In the genomic region with DNA sequence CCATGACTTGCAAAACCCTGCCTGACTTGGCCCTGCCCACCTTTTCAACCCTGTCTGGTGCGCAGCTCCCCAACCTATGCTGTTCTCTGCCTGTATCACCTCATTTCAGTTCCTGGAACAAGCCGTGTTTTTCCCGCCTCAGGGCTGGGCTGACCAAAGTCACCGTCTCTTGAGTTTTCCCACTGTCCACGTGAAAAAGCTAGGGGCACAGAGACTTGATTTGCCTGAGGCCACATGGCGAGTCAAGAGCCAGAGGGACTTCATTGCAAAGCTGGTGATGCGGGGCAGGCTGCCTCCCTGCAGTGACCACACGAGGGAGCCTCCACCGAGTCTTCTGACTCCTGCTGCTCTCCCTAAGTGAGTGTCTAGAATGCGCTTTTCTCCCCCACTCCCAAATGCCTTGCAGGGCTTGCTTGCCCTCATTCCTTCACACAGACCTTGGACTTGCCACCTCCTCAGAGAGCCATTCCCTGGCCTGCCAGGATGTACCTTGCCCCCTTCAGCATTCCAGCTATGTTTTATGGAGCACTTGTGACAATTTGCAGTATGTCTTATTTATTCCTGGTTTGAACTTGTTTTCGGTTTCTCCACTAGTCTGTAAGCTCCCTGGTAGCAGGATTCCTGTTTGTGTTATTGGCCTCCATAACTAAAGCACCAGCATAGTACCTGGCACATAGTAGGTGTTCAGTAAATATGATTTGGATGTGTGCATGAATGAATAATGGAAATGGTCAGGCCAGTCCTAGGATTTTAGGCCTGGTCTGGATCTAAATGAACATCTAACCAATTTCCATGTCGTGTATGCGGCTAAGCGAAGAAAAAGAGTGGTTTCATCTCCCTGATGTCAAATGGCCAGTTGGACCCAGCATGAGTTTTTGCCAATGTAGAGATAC, we compare ENCODE assay signal across 8 cellular contexts.
DNase-seq lines count a peak whose midpoint lies in the region; ATAC-seq and TF ChIP-seq lines count a peak whose summit lies in the region.

No MANE protein-coding gene starts in this region.

- no peaks in the 10 kb centered on the region for H3K36me3 ChIP-seq in neuronal stem cell (replicated peaks in 1 of 2; ENCODE audit: control insufficient read depth in 2 of 2, insufficient read depth in 2 of 2, low read length in 2 of 2)

- no peaks in the 10 kb centered on the region for H3K9me3 Mint-ChIP-seq in WTC11

- H3K36me3 Mint-ChIP-seq in WTC11 = no peaks in the 10 kb centered on the region

- no peak for DNase-seq in AG04449 (ENCODE audit: low read depth, low spot score)
- peak; percentile 77 for DNase-seq in GM04504 (ENCODE audit: low read depth)
- DNase-seq in NCI-H1694 (lab: John Stamatoyannopoulos, UW) = peak; percentile 58
- peak; percentile 78 for DNase-seq in WTC11 (ENCODE audit: low spot score)
- peak; percentile 69 for DNase-seq in fibroblast of the conjunctiva (ENCODE audit: low read depth)
- DNase-seq in neuronal stem cell (ENCODE audit: low spot score) = peak; percentile 48
- no peak for DNase-seq in NCI-H2081 (lab: John Stamatoyannopoulos, UW)

- no peaks in the 10 kb centered on the region for H3K27me3 ChIP-seq in neuronal stem cell (ENCODE audit: control insufficient read depth in 3 of 3, insufficient read depth in 3 of 3, low read depth in 1 of 3, low read length in 3 of 3)

- POLR2A ChIA-PET in AG04449 (lab: Yijun Ruan, JAX) = interaction anchor here (1.0 kb wide), 1 partner anchor 57 kb away, joined by 3 read pairs; no protein-coding TSS in a partner anchor
- POLR2A ChIA-PET in WTC11 (lab: Charles Lee) = interaction anchor here (0.5 to 0.6 kb wide), 3 partner anchors 89 to 660 kb away, joined by 3 to 11 read pairs (median 3); no protein-coding TSS in a partner anchor

- WGBS in neuronal stem cell (ENCODE audit: extremely low coverage in 2 of 2, insufficient read length in 2 of 2, insufficient replicate concordance in 1 of 2), 2 donors = no CpG with 5 or more reads among the region's 14 CpGs

- no peak overlapping the region for H3K18ac ChIP-seq in neuronal stem cell (ENCODE audit: low read length)

- TF ChIP-seq CTCF in AG04449 (IDR thresholded peaks at IDR 0.05; ENCODE audit: insufficient read depth, low read length, missing control alignments) (peak; percentile 92), WTC11 (IDR thresholded peaks at IDR 0.05) (peak; percentile 54; the same call in 1 of the 2 replicates)

- H3K23ac ChIP-seq in neuronal stem cell (ENCODE audit: low read depth, low read length, poor library complexity) = no peak overlapping the region

- no peak overlapping the region for H4K8ac ChIP-seq in neuronal stem cell (ENCODE audit: low read depth, low read length)

- H3K14ac ChIP-seq in neuronal stem cell (ENCODE audit: low read length) = no peak overlapping the region

- ATAC-seq in WTC11 (peak; percentile 95), HG03159 (IDR thresholded peaks at IDR 0.05; ENCODE audit: unreplicated experiment) (no peak)

- CTCF ChIA-PET in AG04449 (lab: Yijun Ruan, JAX) (interaction anchor here (0.5 to 10.4 kb wide), 36 partner anchors 8 to 1225 kb away, joined by 3 to 121 read pairs (median 4); no protein-coding TSS in a partner anchor), WTC11 (lab: Charles Lee) (interaction anchor here (0.6 to 5.1 kb wide), 27 partner anchors 10 to 1166 kb away, joined by 3 to 63 read pairs (median 5); no protein-coding TSS in a partner anchor)

- H3K4me1 Mint-ChIP-seq in WTC11 = peaks cover 19% of the 10 kb centered on the region

- H2AFZ ChIP-seq in neuronal stem cell (ENCODE audit: low read length) = no peak overlapping the region

- no peak overlapping the region for H2AK5ac ChIP-seq in neuronal stem cell (ENCODE audit: low read depth, low read length)

- H3K27ac ChIP-seq in neuronal stem cell (replicated peaks; ENCODE audit: low read length) = no peak overlapping the region

- H3K27me3 Mint-ChIP-seq in WTC11 (ENCODE audit: low read depth) = no peaks in the 10 kb centered on the region

- no peaks in the 10 kb centered on the region for H3K4me1 ChIP-seq in neuronal stem cell (ENCODE audit: control insufficient read depth in 2 of 2, insufficient read depth in 1 of 2, low read depth in 1 of 2, low read length in 2 of 2)

- H2BK120ac ChIP-seq in neuronal stem cell (ENCODE audit: low read depth, low read length) = no peak overlapping the region

- H3K9me3 ChIP-seq in neuronal stem cell (replicated peaks in 1 of 2; ENCODE audit: control insufficient read depth in 2 of 2, insufficient read depth in 1 of 2, low read depth in 1 of 2, low read length in 2 of 2) = no peaks in the 10 kb centered on the region

- no peak overlapping the region for H3K27ac Mint-ChIP-seq in WTC11

- H3K4me3 Mint-ChIP-seq in WTC11 = no peak overlapping the region

- H3K4me2 ChIP-seq in neuronal stem cell (ENCODE audit: insufficient read depth, low read length, poor library complexity, severe bottlenecking) = no peak overlapping the region

- no peak overlapping the region for H3K9ac ChIP-seq in neuronal stem cell (ENCODE audit: low read depth, low read length, poor library complexity)

- no peaks in the 10 kb centered on the region for H3K79me1 ChIP-seq in neuronal stem cell (ENCODE audit: low read depth, low read length)

- H2BK5ac ChIP-seq in neuronal stem cell (ENCODE audit: low read length) = no peak overlapping the region

- H3K4me3 ChIP-seq in AG04449 (ENCODE audit: low read depth, low read length) = no peak overlapping the region
- no peak overlapping the region for H3K4me3 ChIP-seq in neuronal stem cell (ENCODE audit: low read length in 2 of 2)

- H2BK12ac ChIP-seq in neuronal stem cell (ENCODE audit: low read length) = no peak overlapping the region

- no peak overlapping the region for H4K91ac ChIP-seq in neuronal stem cell (ENCODE audit: low read depth, low read length, poor library complexity)

- H3K4ac ChIP-seq in neuronal stem cell (ENCODE audit: low read length) = no peak overlapping the region

- H2BK15ac ChIP-seq in neuronal stem cell (ENCODE audit: low read length) = no peak overlapping the region

TF ChIP-seq in WTC11, 78 proteins besides CTCF, POLR2A, EP300 and RAD21:
- TF ChIP-seq, protein P1, sequence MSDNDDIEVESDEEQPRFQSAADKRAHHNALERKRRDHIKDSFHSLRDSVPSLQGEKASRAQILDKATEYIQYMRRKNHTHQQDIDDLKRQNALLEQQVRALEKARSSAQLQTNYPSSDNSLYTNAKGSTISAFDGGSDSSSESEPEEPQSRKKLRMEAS (CRISPR knock-in tag; IDR thresholded peaks at IDR 0.05) = 0 out of 2 replicates have a peak, but pooled peaks have one; percentile 23
- TF ChIP-seq, protein P2, sequence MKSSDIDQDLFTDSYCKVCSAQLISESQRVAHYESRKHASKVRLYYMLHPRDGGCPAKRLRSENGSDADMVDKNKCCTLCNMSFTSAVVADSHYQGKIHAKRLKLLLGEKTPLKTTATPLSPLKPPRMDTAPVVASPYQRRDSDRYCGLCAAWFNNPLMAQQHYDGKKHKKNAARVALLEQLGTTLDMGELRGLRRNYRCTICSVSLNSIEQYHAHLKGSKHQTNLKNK (CRISPR knock-in tag; IDR thresholded peaks at IDR 0.05) = no peak
- peak; percentile 32; the same call in 1 of the 2 replicates for TF ChIP-seq ZNF423 (CRISPR knock-in tag; IDR thresholded peaks at IDR 0.05)
- no peak for TF ChIP-seq NR2C2 (CRISPR knock-in tag; IDR thresholded peaks at IDR 0.05)
- 0 out of 2 replicates have a peak, but pooled peaks have one; percentile 28 for TF ChIP-seq TEAD1 (CRISPR knock-in tag; IDR thresholded peaks at IDR 0.05)
- TF ChIP-seq, protein P3, sequence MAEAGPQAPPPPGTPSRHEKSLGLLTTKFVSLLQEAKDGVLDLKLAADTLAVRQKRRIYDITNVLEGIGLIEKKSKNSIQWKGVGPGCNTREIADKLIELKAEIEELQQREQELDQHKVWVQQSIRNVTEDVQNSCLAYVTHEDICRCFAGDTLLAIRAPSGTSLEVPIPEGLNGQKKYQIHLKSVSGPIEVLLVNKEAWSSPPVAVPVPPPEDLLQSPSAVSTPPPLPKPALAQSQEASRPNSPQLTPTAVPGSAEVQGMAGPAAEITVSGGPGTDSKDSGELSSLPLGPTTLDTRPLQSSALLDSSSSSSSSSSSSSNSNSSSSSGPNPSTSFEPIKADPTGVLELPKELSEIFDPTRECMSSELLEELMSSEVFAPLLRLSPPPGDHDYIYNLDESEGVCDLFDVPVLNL (CRISPR knock-in tag; IDR thresholded peaks at IDR 0.05; ENCODE audit: borderline replicate concordance, low read depth) = no peak
- TF ChIP-seq GABPB1 (CRISPR knock-in tag; IDR thresholded peaks at IDR 0.05) = 0 out of 2 replicates have a peak, but pooled peaks have one; percentile 40
- TF ChIP-seq, protein P4, sequence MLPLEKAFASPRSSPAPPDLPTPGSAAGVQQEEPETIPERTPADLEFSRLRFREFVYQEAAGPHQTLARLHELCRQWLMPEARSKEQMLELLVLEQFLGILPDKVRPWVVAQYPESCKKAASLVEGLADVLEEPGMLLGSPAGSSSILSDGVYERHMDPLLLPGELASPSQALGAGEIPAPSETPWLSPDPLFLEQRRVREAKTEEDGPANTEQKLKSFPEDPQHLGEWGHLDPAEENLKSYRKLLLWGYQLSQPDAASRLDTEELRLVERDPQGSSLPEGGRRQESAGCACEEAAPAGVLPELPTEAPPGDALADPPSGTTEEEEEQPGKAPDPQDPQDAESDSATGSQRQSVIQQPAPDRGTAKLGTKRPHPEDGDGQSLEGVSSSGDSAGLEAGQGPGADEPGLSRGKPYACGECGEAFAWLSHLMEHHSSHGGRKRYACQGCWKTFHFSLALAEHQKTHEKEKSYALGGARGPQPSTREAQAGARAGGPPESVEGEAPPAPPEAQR (CRISPR knock-in tag; IDR thresholded peaks at IDR 0.05) = 0 out of 2 replicates have a peak, but pooled peaks have one; percentile 9
TF ChIP-seq in WTC11: peak in this region for 5.

Comparison
In these comparisons a context has a peak if more than half of its experiments do, and no peak if none do; other contexts are left out.
1. DNase-seq: peak in GM04504 (single experiment), NCI-H1694 (single experiment), WTC11 (single experiment), fibroblast of the conjunctiva (single experiment) and neuronal stem cell (single experiment); none in AG04449 (single experiment) and NCI-H2081 (0 of 2).